ENCODE assay signal across 8 cellular contexts in genomic region chr3:123201557-123202427, GRCh38. TPM values are rescaled to one million over a fixed set of nuclear protein-coding genes. Genes with fewer than 3 reads are reported as not detected.
DNase-seq lines count a peak whose midpoint lies in the region; ATAC-seq and TF ChIP-seq lines count a peak whose summit lies in the region.

TSS of gene SEC22A (plus strand) at chr3:123201943. CDS start at chr3:123209218, 7,275 bp downstream.

- no peaks in the 10 kb centered on the region for H3K27me3 Mint-ChIP-seq in activated naive CD8-positive, alpha-beta T cell treated with anti-CD3 and anti-CD28 coated beads, Interleukin-2, amount 50 U/mL, for 24 hours
- no peaks in the 10 kb centered on the region for H3K27me3 Mint-ChIP-seq in type B pancreatic cell

- peak; percentile 98 for DNase-seq in GM12865 (ENCODE audit: low read depth)
- peak; percentile 88 for DNase-seq in NCI-H1417 treated with DMSO at 0.1 percent for 48 hours (lab: John Stamatoyannopoulos, UW)
- peak; percentile 96 for DNase-seq in SW480 (ENCODE audit: low spot score)
- DNase-seq in activated naive CD8-positive, alpha-beta T cell treated with anti-CD3 and anti-CD28 coated beads, Interleukin-2, amount 50 U/mL, for 24 hours = peak; percentile 93
- DNase-seq in cardiac septum (ENCODE audit: low spot score) = peak; percentile 97
- DNase-seq in pons (ENCODE audit: low spot score) = peak; percentile 88
- peak; percentile 94 for DNase-seq in type B pancreatic cell (ENCODE audit: extremely low spot score, unreplicated experiment)

- H3K27ac Mint-ChIP-seq in activated naive CD8-positive, alpha-beta T cell treated with anti-CD3 and anti-CD28 coated beads, Interleukin-2, amount 50 U/mL, for 24 hours = peak within 1 kb of the TSS; percentile 89
- H3K27ac Mint-ChIP-seq in type B pancreatic cell = peak within 1 kb of the TSS; percentile 89

- ATAC-seq in HG02763 (IDR thresholded peaks at IDR 0.05; ENCODE audit: unreplicated experiment) = peak; percentile 98
- peak; percentile 100 for ATAC-seq in activated naive CD8-positive, alpha-beta T cell treated with anti-CD3 and anti-CD28 coated beads, Interleukin-2, amount 50 U/mL, for 24 hours

- H3K4me1 Mint-ChIP-seq in activated naive CD8-positive, alpha-beta T cell treated with anti-CD3 and anti-CD28 coated beads, Interleukin-2, amount 50 U/mL, for 24 hours = peaks cover 25% of the 10 kb centered on the region
- H3K4me1 Mint-ChIP-seq in type B pancreatic cell (ENCODE audit: unreplicated experiment) = peaks cover 4% of the 10 kb centered on the region

- peaks cover 4% of the 10 kb centered on the region for H3K9me3 Mint-ChIP-seq in activated naive CD8-positive, alpha-beta T cell treated with anti-CD3 and anti-CD28 coated beads, Interleukin-2, amount 50 U/mL, for 24 hours
- peaks cover 5% of the 10 kb centered on the region for H3K9me3 Mint-ChIP-seq in type B pancreatic cell

- H3K4me3 Mint-ChIP-seq in activated naive CD8-positive, alpha-beta T cell treated with anti-CD3 and anti-CD28 coated beads, Interleukin-2, amount 50 U/mL, for 24 hours = peak within 1 kb of the TSS; percentile 90
- peak within 1 kb of the TSS; percentile 93 for H3K4me3 Mint-ChIP-seq in type B pancreatic cell

- peak within 1 kb of the TSS; percentile 96 for H3K4me3 ChIP-seq in GM12865 (ENCODE audit: low read depth, low read length)

- no peaks in the 10 kb centered on the region for H3K36me3 Mint-ChIP-seq in activated naive CD8-positive, alpha-beta T cell treated with anti-CD3 and anti-CD28 coated beads, Interleukin-2, amount 50 U/mL, for 24 hours (ENCODE audit: low read depth)
- H3K36me3 Mint-ChIP-seq in type B pancreatic cell = no peaks in the 10 kb centered on the region

- intact Hi-C loops in cardiac septum (cut with DNase I) = loop anchor here (5.0 kb wide), 1 partner anchor 169 kb away; no protein-coding TSS in a partner anchor

- TF ChIP-seq CTCF in GM12865 (IDR thresholded peaks at IDR 0.05; ENCODE audit: insufficient read depth, low read depth, low read length, missing control alignments) = no peak
- peak; percentile 36 for TF ChIP-seq CTCF in type B pancreatic cell (conservative IDR thresholded peaks at IDR 0.05)

RNA-seq across cellular contexts. Expression of gene SEC22A, which starts in this region (rescaled TPM):
- 8.9 TPM for total RNA-seq in cardiac septum
- total RNA-seq in type B pancreatic cell (ENCODE audit: low replicate concordance) = 15.6 and 21.5 TPM in 2 replicates

Comparison
In these comparisons a context has a peak if more than half of its experiments do, and no peak if none do; other contexts are left out.
1. Peak in every context shown above with its lines: DNase-seq, ATAC-seq and H3K4me3 ChIP-seq.